Comparison of ENCODE assay signal across 10 cellular contexts in the genomic region with DNA sequence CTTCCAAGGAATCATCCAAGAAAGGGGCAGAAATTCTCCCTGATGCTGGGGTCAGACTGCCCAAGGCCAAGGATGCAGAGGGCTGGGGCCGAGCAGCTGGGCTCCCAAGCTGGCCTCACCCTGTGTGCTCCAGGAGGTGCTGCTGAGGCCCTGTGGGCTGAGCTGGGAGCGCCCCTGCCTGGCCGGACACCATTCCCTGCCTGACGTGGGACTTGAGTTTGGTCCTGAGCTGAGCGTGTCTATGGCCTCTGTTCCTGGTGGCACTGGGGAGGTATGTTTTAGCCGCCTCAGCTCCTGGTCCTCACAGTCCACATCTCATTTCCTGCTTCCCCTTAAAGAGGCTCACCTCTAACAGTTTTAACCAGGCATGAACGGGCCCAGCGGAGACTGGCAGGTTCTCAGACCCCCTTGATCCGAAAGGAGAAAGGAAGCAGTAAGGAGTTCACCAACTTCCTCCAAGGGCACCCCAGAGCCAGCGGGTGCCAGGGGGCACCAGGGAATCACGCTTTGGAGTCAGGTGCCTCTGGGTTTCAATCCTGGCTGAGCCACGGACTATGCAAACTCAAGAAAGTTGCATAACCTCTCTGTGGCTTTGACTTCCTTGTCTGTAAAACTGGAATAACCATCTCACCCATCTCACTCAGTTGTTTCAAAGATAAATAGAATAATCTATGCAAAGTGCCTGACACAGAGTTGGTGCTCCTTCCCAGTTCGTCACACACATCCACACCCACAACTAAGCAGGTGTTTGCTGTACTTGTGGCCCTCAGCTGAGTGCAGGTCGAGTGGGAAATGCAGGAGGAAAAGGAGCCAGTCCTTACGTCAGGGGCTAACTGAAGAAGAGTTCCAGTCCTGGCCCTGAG. TPM values are rescaled to one million over a fixed set of nuclear protein-coding genes. Genes with fewer than 3 reads are reported as not detected.
A peak's percentile ranks its signal among the peaks of the same experiment; 100 is the strongest.
DNase-seq lines count a peak whose midpoint lies in the region; FAIRE-seq and TF ChIP-seq lines count a peak whose summit lies in the region.
"Had no signal": no experiment of that assay in that cellular context is flagged by ENCODE, and none has a peak within 500 bp of the region (broad histone marks: within the 10 kb centered on the region; RNA-seq: fewer than 3 reads in every experiment).

No MANE protein-coding gene starts in this region.

- peak; percentile 79 for DNase-seq in Daoy (ENCODE audit: low read depth)
- DNase-seq in HFFc6: no peak
- peak; percentile 86 for DNase-seq in WERI-Rb-1
- DNase-seq in medulla oblongata (ENCODE audit: extremely low spot score): peak; percentile 61
- no peak for DNase-seq in LoVo (ENCODE audit: low spot score)
- no peak for DNase-seq in activated T-helper 2 cell treated with anti-CD3 and anti-CD28 coated beads, Interferon-gamma antibody, Interleukin-2, Interleukin-4, amounts not matched to agents 10 μg/mL and 5 μg/mL and 100 μg/mL, durations not matched to agents 14 hours and 24 hours and 36 hours (ENCODE audit: low spot score)
- no peak for DNase-seq in urothelium cell line (ENCODE audit: low spot score)
- no peak for DNase-seq in activated CD4-positive, alpha-beta T cell treated with anti-CD3 and anti-CD28 coated beads, Interleukin-2, amount 50 U/mL, for 4 hours

- intact Hi-C loops in activated T-helper 2 cell treated with anti-CD3 and anti-CD28 coated beads, Interferon-gamma antibody, Interleukin-2, Interleukin-4, amounts not matched to agents 10 μg/mL and 5 μg/mL and 100 μg/mL, durations not matched to agents 14 hours and 24 hours and 36 hours (cut with micrococcal nuclease): no loop called here

- no peak overlapping the region for H3K4me3 ChIP-seq in WERI-Rb-1 (ENCODE audit: low read depth, low read length)
- H3K4me3 ChIP-seq: SK-N-MC had no signal

- H3K4me1 Mint-ChIP-seq in HFFc6 (ENCODE audit: low read depth): peaks cover 26% of the 10 kb centered on the region
- H3K4me1 Mint-ChIP-seq in activated T-helper 2 cell treated with anti-CD3 and anti-CD28 coated beads, Interferon-gamma antibody, Interleukin-2, Interleukin-4, amounts not matched to agents 10 μg/mL and 5 μg/mL and 100 μg/mL, durations not matched to agents 14 hours and 24 hours and 36 hours (ENCODE audit: low read depth): peaks cover 4% of the 10 kb centered on the region

- TF ChIP-seq CTCF in HFFc6 (IDR thresholded peaks at IDR 0.05): peak; percentile 34; the same call in 1 of the 2 replicates
- peak; percentile 94 for TF ChIP-seq CTCF in WERI-Rb-1 (IDR thresholded peaks at IDR 0.05; ENCODE audit: low read depth, low read length)

- H3K36me3 ChIP-seq in WERI-Rb-1: peaks cover 4% of the 10 kb centered on the region; the same call in 1 of the 2 replicates

- H3K27me3 Mint-ChIP-seq in HFFc6 (ENCODE audit: insufficient read depth): no peaks in the 10 kb centered on the region; the same call in 1 of the 2 replicates
- peaks cover 44% of the 10 kb centered on the region for H3K27me3 Mint-ChIP-seq in activated T-helper 2 cell treated with anti-CD3 and anti-CD28 coated beads, Interferon-gamma antibody, Interleukin-2, Interleukin-4, amounts not matched to agents 10 μg/mL and 5 μg/mL and 100 μg/mL, durations not matched to agents 14 hours and 24 hours and 36 hours (ENCODE audit: low read depth)

- H3K27me3 ChIP-seq in WERI-Rb-1 (ENCODE audit: insufficient read depth, low read depth, severe bottlenecking): no peaks in the 10 kb centered on the region

- H3K27ac Mint-ChIP-seq in HFFc6: no peak overlapping the region
- no peak overlapping the region for H3K27ac Mint-ChIP-seq in activated T-helper 2 cell treated with anti-CD3 and anti-CD28 coated beads, Interferon-gamma antibody, Interleukin-2, Interleukin-4, amounts not matched to agents 10 μg/mL and 5 μg/mL and 100 μg/mL, durations not matched to agents 14 hours and 24 hours and 36 hours

- no peaks in the 10 kb centered on the region for H3K36me3 Mint-ChIP-seq in HFFc6 (ENCODE audit: low read depth)
- no peaks in the 10 kb centered on the region for H3K36me3 Mint-ChIP-seq in activated T-helper 2 cell treated with anti-CD3 and anti-CD28 coated beads, Interferon-gamma antibody, Interleukin-2, Interleukin-4, amounts not matched to agents 10 μg/mL and 5 μg/mL and 100 μg/mL, durations not matched to agents 14 hours and 24 hours and 36 hours (ENCODE audit: low read depth)

- H3K9me3 ChIP-seq in WERI-Rb-1 (ENCODE audit: severe bottlenecking): no peaks in the 10 kb centered on the region

- no peak overlapping the region for H3K4me3 Mint-ChIP-seq in HFFc6
- no peak overlapping the region for H3K4me3 Mint-ChIP-seq in activated T-helper 2 cell treated with anti-CD3 and anti-CD28 coated beads, Interferon-gamma antibody, Interleukin-2, Interleukin-4, amounts not matched to agents 10 μg/mL and 5 μg/mL and 100 μg/mL, durations not matched to agents 14 hours and 24 hours and 36 hours (ENCODE audit: low read depth)

- no peak for FAIRE-seq in urothelium cell line (lab: Jason Lieb, UNC)
- FAIRE-seq: colon had no signal

- H3K27ac ChIP-seq in WERI-Rb-1: no peak overlapping the region; the same call in 1 of the 2 replicates
- H3K27ac ChIP-seq: SK-N-MC had no signal

- no peaks in the 10 kb centered on the region for H3K9me3 Mint-ChIP-seq in HFFc6
- H3K9me3 Mint-ChIP-seq in activated T-helper 2 cell treated with anti-CD3 and anti-CD28 coated beads, Interferon-gamma antibody, Interleukin-2, Interleukin-4, amounts not matched to agents 10 μg/mL and 5 μg/mL and 100 μg/mL, durations not matched to agents 14 hours and 24 hours and 36 hours: no peaks in the 10 kb centered on the region

RNA-seq across cellular contexts. Expression of a gene that starts 48.6 kb away (rescaled TPM):
- 2.0 and 6.3 TPM in 2 replicates for total RNA-seq in Daoy (2014; rRNA removed; shearing (Covaris generic))
- 1 to 10 TPM; 1.8 to 4.6 (median 3.7) TPM for total RNA-seq in HFFc6 (2021; fragmentation: NEBNext Ultra II Directional; extraction: Animal tissue kit (Norgen Biotek cat#: 25700))
- 1.3 and 1.4 TPM in 2 replicates for total RNA-seq in activated T-helper 2 cell treated with anti-CD3 and anti-CD28 coated beads, Interferon-gamma antibody, Interleukin-2, Interleukin-4, amounts not matched to agents 10 μg/mL and 5 μg/mL and 100 μg/mL, durations not matched to agents 14 hours and 24 hours and 36 hours

Comparison
In these comparisons a context has a peak if more than half of its experiments do, and no peak if none do; other contexts are left out.
1. DNase-seq: peak in Daoy (single experiment), WERI-Rb-1 (single experiment) and medulla oblongata (single experiment); none in HFFc6 (single experiment), LoVo (single experiment), activated T-helper 2 cell treated with anti-CD3 and anti-CD28 coated beads, Interferon-gamma antibody, Interleukin-2, Interleukin-4, amounts not matched to agents 10 μg/mL and 5 μg/mL and 100 μg/mL, durations not matched to agents 14 hours and 24 hours and 36 hours (single experiment), urothelium cell line (single experiment) and activated CD4-positive, alpha-beta T cell treated with anti-CD3 and anti-CD28 coated beads, Interleukin-2, amount 50 U/mL, for 4 hours (0 of 2).